In genomic region chr17:13643196-13643595, GRCh38 we compare ENCODE assay signal across 21 cellular contexts. TPM values are rescaled to one million over a fixed set of nuclear protein-coding genes. Genes with fewer than 3 reads are reported as not detected.
"Had no signal": no experiment of that assay in that cellular context is flagged by ENCODE, and none has a peak within 500 bp of the region (broad histone marks: within the 10 kb centered on the region; RNA-seq: fewer than 3 reads in every experiment).

No MANE protein-coding gene starts in this region.

- H3K4me1 Mint-ChIP-seq: T-helper 17 cell had no signal

- DNase-seq: activated CD4-positive, alpha-beta memory T cell treated with anti-CD3 and anti-CD28 coated beads for 36 hours; activated CD4-positive, alpha-beta T cell treated with anti-CD3 and anti-CD28 coated beads, Interleukin-2, amount 10 ng/mL, durations not matched to agents 7 days and 5 days; activated CD4-positive, CD25-positive, alpha-beta regulatory T cell; activated CD8-positive, alpha-beta memory T cell treated with anti-CD3 and anti-CD28 coated beads for 24 hours; activated effector memory CD4-positive, alpha-beta T cell treated with anti-CD3 and anti-CD28 coated beads, Interleukin-2, amount 50 U/mL, for 16 hours; activated naive CD4-positive, alpha-beta T cell treated with Interleukin-2 at 50 U/mL for 16 hours; activated T-cell treated with anti-CD3 and anti-CD28 coated beads, Interleukin-2, amount 50 U/mL, for 4 hours; amygdala; MV-4-11; NCI-H1092 treated with DMSO at 0.1 percent for 48 hours; NCI-H1417 treated with DMSO at 0.1 percent for 48 hours; NCI-H1694; NCI-H2029; NCI-H446; PC-3; SHP77 treated with DMSO at 0.1 percent for 48 hours; T-helper 17 cell; T-helper 9 cell had no signal

- ATAC-seq: activated naive CD4-positive, alpha-beta T cell treated with anti-CD3 and anti-CD28 coated beads, Interleukin-2, amount 50 U/mL, for 72 hours; activated T-cell treated with anti-CD3 and anti-CD28 coated beads, Interleukin-2, amount 50 U/mL, for 4 hours; PC-3; T-helper 17 cell had no signal

- H3K36me3 Mint-ChIP-seq: activated CD4-positive, alpha-beta memory T cell treated with anti-CD3 and anti-CD28 coated beads for 36 hours; activated naive CD4-positive, alpha-beta T cell treated with anti-CD3 and anti-CD28 coated beads, Interleukin-2, amount 50 U/mL, for 72 hours; brain had no signal

- H3K27ac ChIP-seq: KMS-11 had no signal

- H3K4me3 Mint-ChIP-seq: activated CD4-positive, alpha-beta memory T cell treated with anti-CD3 and anti-CD28 coated beads for 36 hours; activated CD4-positive, alpha-beta T cell treated with anti-CD3 and anti-CD28 coated beads, Interleukin-2, amount 10 ng/mL, durations not matched to agents 7 days and 5 days; activated T-cell treated with anti-CD3 and anti-CD28 coated beads, Interleukin-2, amount 50 U/mL, for 4 hours; T-helper 17 cell had no signal

- H3K9me3 Mint-ChIP-seq: activated CD4-positive, alpha-beta memory T cell treated with anti-CD3 and anti-CD28 coated beads for 36 hours; activated CD4-positive, alpha-beta T cell treated with anti-CD3 and anti-CD28 coated beads, Interleukin-2, amount 10 ng/mL, durations not matched to agents 7 days and 5 days; activated naive CD4-positive, alpha-beta T cell treated with anti-CD3 and anti-CD28 coated beads, Interleukin-2, amount 50 U/mL, for 72 hours; activated T-cell treated with anti-CD3 and anti-CD28 coated beads, Interleukin-2, amount 50 U/mL, for 4 hours; brain had no signal

- H3K27me3 Mint-ChIP-seq: activated CD4-positive, alpha-beta memory T cell treated with anti-CD3 and anti-CD28 coated beads for 36 hours; activated CD4-positive, alpha-beta T cell treated with anti-CD3 and anti-CD28 coated beads, Interleukin-2, amount 10 ng/mL, durations not matched to agents 7 days and 5 days had no signal

- H3K27ac Mint-ChIP-seq: activated CD4-positive, alpha-beta memory T cell treated with anti-CD3 and anti-CD28 coated beads for 36 hours; activated CD4-positive, alpha-beta T cell treated with anti-CD3 and anti-CD28 coated beads, Interleukin-2, amount 10 ng/mL, durations not matched to agents 7 days and 5 days; activated naive CD4-positive, alpha-beta T cell treated with anti-CD3 and anti-CD28 coated beads, Interleukin-2, amount 50 U/mL, for 72 hours; T-helper 17 cell had no signal

- H3K4me2 ChIP-seq: KMS-11 had no signal

RNA-seq across cellular contexts. Expression of gene HS3ST3A1, which starts 41.5 kb away (rescaled TPM):
- total RNA-seq: activated naive CD4-positive, alpha-beta T cell treated with anti-CD3 and anti-CD28 coated beads, Interleukin-2, amount 50 U/mL, for 72 hours had no signal
